In the genomic region with DNA sequence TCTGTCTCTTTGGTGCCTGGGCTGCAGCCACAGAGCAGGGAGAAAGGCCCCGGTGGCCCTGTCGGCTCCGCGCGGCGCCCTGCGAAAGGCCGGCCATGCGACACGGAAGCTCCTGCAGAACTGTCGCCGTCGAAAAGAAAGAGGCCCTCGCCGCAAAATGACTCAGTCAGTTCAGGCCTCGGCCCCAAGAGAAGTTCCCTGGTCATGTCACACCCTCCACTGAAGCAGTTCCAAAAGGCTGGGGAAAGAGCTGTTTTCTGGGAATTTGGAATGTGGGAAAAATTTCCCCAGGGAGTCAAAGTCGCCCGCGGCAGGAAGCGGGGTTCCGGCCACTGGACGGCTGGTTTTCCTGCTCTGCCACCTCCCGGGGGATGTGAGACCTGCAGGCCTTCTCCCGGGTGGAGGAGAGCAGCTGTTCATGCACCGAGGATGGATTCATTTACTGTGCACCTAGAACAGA, we compare ENCODE assay signal across 10 cellular contexts.
DNase-seq lines count a peak whose midpoint lies in the region; ATAC-seq and TF ChIP-seq lines count a peak whose summit lies in the region.
"Had no signal": no experiment of that assay in that cellular context is flagged by ENCODE, and none has a peak within 500 bp of the region (broad histone marks: within the 10 kb centered on the region; RNA-seq: fewer than 3 reads in every experiment).

No MANE protein-coding gene starts in this region.

- peaks cover 29% of the 10 kb centered on the region for H3K27me3 Mint-ChIP-seq in CD8-positive, alpha-beta T cell (ENCODE audit: low read depth)

- POLR2A ChIA-PET in CD8-positive, alpha-beta T cell (lab: Charles Lee), result no interaction called here

- TF ChIP-seq POLR2A in body of pancreas (IDR thresholded peaks at IDR 0.05), result no peak
- TF ChIP-seq POLR2A in suprapubic skin (IDR thresholded peaks at IDR 0.05), result no peak

- no peak overlapping the region for H3K27ac ChIP-seq in body of pancreas
- no peak overlapping the region for H3K27ac ChIP-seq in suprapubic skin
- H3K27ac ChIP-seq in CD8-positive, alpha-beta T cell (ENCODE audit: low read depth, low read length), result no peak overlapping the region
- H3K27ac ChIP-seq: stomach had no signal

- CTCF ChIA-PET in CD8-positive, alpha-beta T cell (lab: Charles Lee), result interaction anchor here (0.7 to 1.3 kb wide), 3 partner anchors 9 to 498 kb away, joined by 3 read pairs; no protein-coding TSS in a partner anchor

- DNase-seq in HAP-1 (ENCODE audit: low spot score in 2 of 2) (peak; percentile 21 to 74), body of pancreas (peak in 3 of 4 donors; percentile 43 to 64 (median 44)), islet precursor cell (peak; percentile 87), suprapubic skin (ENCODE audit: low spot score in 2 of 2) (no peak)
- no peak for DNase-seq in CD8-positive, alpha-beta T cell
- DNase-seq: activated T-cell treated with anti-CD3 and anti-CD28 coated beads, Interleukin-2, amount 50 U/mL, for 1 hour; NCI-H1048; stomach had no signal

- no peaks in the 10 kb centered on the region for H3K9me3 ChIP-seq in HAP-1
- no peaks in the 10 kb centered on the region for H3K9me3 ChIP-seq in body of pancreas
- no peaks in the 10 kb centered on the region for H3K9me3 ChIP-seq in suprapubic skin
- no peaks in the 10 kb centered on the region for H3K9me3 ChIP-seq in CD8-positive, alpha-beta T cell (ENCODE audit: low read length)
- H3K9me3 ChIP-seq: stomach had no signal

- H3K27me3 ChIP-seq in HAP-1 (ENCODE audit: low read depth), result no peaks in the 10 kb centered on the region
- H3K27me3 ChIP-seq in body of pancreas, result no peaks in the 10 kb centered on the region
- H3K27me3 ChIP-seq in suprapubic skin, result peaks cover 8% of the 10 kb centered on the region
- H3K27me3 ChIP-seq in CD8-positive, alpha-beta T cell (ENCODE audit: insufficient read depth, low read length), result peaks cover 8% of the 10 kb centered on the region

- TF ChIP-seq EP300 in suprapubic skin (IDR thresholded peaks at IDR 0.05), result no peak

- in situ Hi-C loops in HAP-1 (cut with MboI; ENCODE audit: low sequenced_read_pairs), result no loop called here

- no peak overlapping the region for H3K4me3 Mint-ChIP-seq in CD8-positive, alpha-beta T cell

- H3K4me3 ChIP-seq in HAP-1 (no peak overlapping the region), body of pancreas (no peak overlapping the region), suprapubic skin (peak overlapping the region; percentile 5)
- H3K4me3 ChIP-seq in CD8-positive, alpha-beta T cell (ENCODE audit: low read depth, low read length), result no peak overlapping the region

- H3K36me3 ChIP-seq in HAP-1 (replicated peaks) (no peaks in the 10 kb centered on the region), body of pancreas (replicated peaks in 1 of 2; ENCODE audit: insufficient read depth in 1 of 2, low read depth in 2 of 2) (no peaks in the 10 kb centered on the region), suprapubic skin (no peaks in the 10 kb centered on the region)
- H3K36me3 ChIP-seq in CD8-positive, alpha-beta T cell (ENCODE audit: insufficient read depth, low read length), result no peaks in the 10 kb centered on the region
- H3K36me3 ChIP-seq: stomach had no signal

- no peaks in the 10 kb centered on the region for H3K9me3 Mint-ChIP-seq in CD8-positive, alpha-beta T cell

- no peaks in the 10 kb centered on the region for H3K4me1 Mint-ChIP-seq in CD8-positive, alpha-beta T cell (ENCODE audit: low read depth)

- H3K27ac Mint-ChIP-seq in CD8-positive, alpha-beta T cell, result no peak overlapping the region

- intact Hi-C loops in body of pancreas (cut with DNase I), result no loop called here
- intact Hi-C loops in CD8-positive, alpha-beta T cell (cut with DNase I, micrococcal nuclease), result no loop called here

- TF ChIP-seq CTCF in body of pancreas (IDR thresholded peaks at IDR 0.05) (peak in 4 of 7 experiments; percentile 23 to 48 (median 45)), suprapubic skin (IDR thresholded peaks at IDR 0.05) (peak in 1 of 2 donors; percentile 40)
- TF ChIP-seq CTCF in CD8-positive, alpha-beta T cell (IDR thresholded peaks at IDR 0.05), result no peak

- 24 to 52% methylated on average over 10 to 25 of the region's 25 CpGs for WGBS in body of pancreas, 2 donors
- 47% methylated on average over 7 of the region's 25 CpGs for WGBS in suprapubic skin

- no peaks in the 10 kb centered on the region for H3K4me1 ChIP-seq in HAP-1
- H3K4me1 ChIP-seq in body of pancreas, result no peaks in the 10 kb centered on the region
- no peaks in the 10 kb centered on the region for H3K4me1 ChIP-seq in suprapubic skin
- H3K4me1 ChIP-seq in CD8-positive, alpha-beta T cell (ENCODE audit: insufficient read depth, low read length), result no peaks in the 10 kb centered on the region
- H3K4me1 ChIP-seq: stomach had no signal

- ATAC-seq in body of pancreas (peak; percentile 68), GM21825 (IDR thresholded peaks at IDR 0.05; ENCODE audit: unreplicated experiment) (no peak), GM18519 (IDR thresholded peaks at IDR 0.05; ENCODE audit: low FRiP score, unreplicated experiment) (no peak)
- ATAC-seq in CD8-positive, alpha-beta T cell, result no peak

- H3K36me3 Mint-ChIP-seq in CD8-positive, alpha-beta T cell, result no peaks in the 10 kb centered on the region

Comparison
In these comparisons a context has a peak if more than half of its experiments do, and no peak if none do; other contexts are left out.
1. DNase-seq: peak in HAP-1 (2 of 2), body of pancreas (3 of 4) and islet precursor cell (single experiment); none in suprapubic skin (0 of 2) and CD8-positive, alpha-beta T cell (0 of 7).